Comparison of ENCODE assay signal across 13 cellular contexts in the genomic region with DNA sequence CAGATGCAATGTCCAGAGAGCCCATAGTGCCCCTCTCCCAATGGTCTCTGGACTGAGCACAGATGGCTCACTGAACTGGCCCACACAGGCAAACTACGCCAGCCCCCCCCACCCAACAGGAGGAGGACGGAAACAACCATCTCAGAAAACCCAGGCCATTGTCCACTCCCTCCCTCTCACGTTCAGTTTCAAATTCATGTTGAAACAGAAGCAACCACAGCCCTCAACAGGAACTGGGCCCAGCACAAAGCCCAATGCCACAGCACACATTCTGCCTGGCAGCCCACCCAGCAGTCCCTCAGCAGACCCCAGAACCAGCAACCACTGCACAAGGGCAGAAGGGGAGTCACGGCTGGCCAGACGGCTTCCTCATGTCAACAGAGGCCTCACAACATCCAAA. TPM values are rescaled to one million over a fixed set of nuclear protein-coding genes. Genes with fewer than 3 reads are reported as not detected.
A peak's percentile ranks its signal among the peaks of the same experiment; 100 is the strongest.
DNase-seq lines count a peak whose midpoint lies in the region; ATAC-seq and TF ChIP-seq lines count a peak whose summit lies in the region.
"Had no signal": no experiment of that assay in that cellular context is flagged by ENCODE, and none has a peak within 500 bp of the region (broad histone marks: within the 10 kb centered on the region; RNA-seq: fewer than 3 reads in every experiment).

No MANE protein-coding gene starts in this region.

- CTCF ChIA-PET in activated CD8-positive, alpha-beta T cell treated with anti-CD3 and anti-CD28 coated beads for 36 hours (lab: Charles Lee): no interaction called here

- peaks cover 100% of the 10 kb centered on the region for H3K4me1 Mint-ChIP-seq in stimulated activated naive CD8-positive, alpha-beta T cell treated with anti-CD3 and anti-CD28 coated beads, Interleukin-15, Interleukin-2, amounts not matched to agents 100 ng/mL and 50 ng/mL, for 24 hours (ENCODE audit: low read depth)
- peaks cover 91% of the 10 kb centered on the region for H3K4me1 Mint-ChIP-seq in activated CD8-positive, alpha-beta T cell treated with anti-CD3 and anti-CD28 coated beads for 36 hours (ENCODE audit: low read depth)
- peaks cover 99% of the 10 kb centered on the region in 2 donors for H3K4me1 Mint-ChIP-seq in immature natural killer cell

- H3K36me3 Mint-ChIP-seq in stimulated activated naive CD8-positive, alpha-beta T cell treated with anti-CD3 and anti-CD28 coated beads, Interleukin-15, Interleukin-2, amounts not matched to agents 100 ng/mL and 50 ng/mL, for 24 hours (ENCODE audit: low read depth): peaks cover 55% of the 10 kb centered on the region
- peaks cover 52% of the 10 kb centered on the region for H3K36me3 Mint-ChIP-seq in activated CD8-positive, alpha-beta T cell treated with anti-CD3 and anti-CD28 coated beads for 36 hours (ENCODE audit: low read depth)
- peaks cover 11 to 52% (median 42%) of the 10 kb centered on the region in 3 donors for H3K36me3 Mint-ChIP-seq in immature natural killer cell

- H3K27me3 Mint-ChIP-seq in stimulated activated naive CD8-positive, alpha-beta T cell treated with anti-CD3 and anti-CD28 coated beads, Interleukin-15, Interleukin-2, amounts not matched to agents 100 ng/mL and 50 ng/mL, for 24 hours: no peaks in the 10 kb centered on the region
- H3K27me3 Mint-ChIP-seq in activated CD8-positive, alpha-beta T cell treated with anti-CD3 and anti-CD28 coated beads for 36 hours: no peaks in the 10 kb centered on the region
- H3K27me3 Mint-ChIP-seq in immature natural killer cell (ENCODE audit: low read depth in 3 of 3): peaks cover 0 to 44% (median 12%) of the 10 kb centered on the region in 3 donors

- H3K4me3 Mint-ChIP-seq in stimulated activated naive CD8-positive, alpha-beta T cell treated with anti-CD3 and anti-CD28 coated beads, Interleukin-15, Interleukin-2, amounts not matched to agents 100 ng/mL and 50 ng/mL, for 24 hours: no peak overlapping the region
- H3K4me3 Mint-ChIP-seq in activated CD8-positive, alpha-beta T cell treated with anti-CD3 and anti-CD28 coated beads for 36 hours: no peak overlapping the region
- H3K4me3 Mint-ChIP-seq in immature natural killer cell: peak overlapping the region; percentile 77 to 93 (median 91)

- intact Hi-C loops in activated CD8-positive, alpha-beta T cell treated with anti-CD3 and anti-CD28 coated beads for 36 hours (cut with micrococcal nuclease): no loop called here

- peak overlapping the region; percentile 83 for H3K27ac Mint-ChIP-seq in stimulated activated naive CD8-positive, alpha-beta T cell treated with anti-CD3 and anti-CD28 coated beads, Interleukin-15, Interleukin-2, amounts not matched to agents 100 ng/mL and 50 ng/mL, for 24 hours
- peak overlapping the region; percentile 98 for H3K27ac Mint-ChIP-seq in activated CD8-positive, alpha-beta T cell treated with anti-CD3 and anti-CD28 coated beads for 36 hours
- peak overlapping the region; percentile 96 to 99 (median 98) for H3K27ac Mint-ChIP-seq in immature natural killer cell

- no peaks in the 10 kb centered on the region for H3K9me3 Mint-ChIP-seq in stimulated activated naive CD8-positive, alpha-beta T cell treated with anti-CD3 and anti-CD28 coated beads, Interleukin-15, Interleukin-2, amounts not matched to agents 100 ng/mL and 50 ng/mL, for 24 hours
- H3K9me3 Mint-ChIP-seq in activated CD8-positive, alpha-beta T cell treated with anti-CD3 and anti-CD28 coated beads for 36 hours: no peaks in the 10 kb centered on the region
- no peaks in the 10 kb centered on the region for H3K9me3 Mint-ChIP-seq in immature natural killer cell

- DNase-seq in stimulated activated naive CD8-positive, alpha-beta T cell treated with anti-CD3 and anti-CD28 coated beads, Interleukin-15, Interleukin-2, amounts not matched to agents 100 U/mL and 50 U/mL, for 24 hours: no peak
- no peak for DNase-seq in activated CD8-positive, alpha-beta T cell treated with anti-CD3 and anti-CD28 coated beads for 36 hours
- peak; percentile 55 to 56 (median 56) for DNase-seq in immature natural killer cell
- DNase-seq in DMS114 treated with DMSO at 0.1 percent for 48 hours (lab: John Stamatoyannopoulos, UW; ENCODE audit: unreplicated experiment): no peak
- no peak for DNase-seq in kidney glomerular epithelial cell (lab: John Stamatoyannopoulos, UW)
- DNase-seq: activated gamma-delta T cell, NCI-H1092, NCI-H2107, psoas muscle had no signal

- POLR2A ChIA-PET in activated CD8-positive, alpha-beta T cell treated with anti-CD3 and anti-CD28 coated beads for 36 hours (lab: Charles Lee): interaction anchor here (14.7 kb wide), 1 partner anchor 7 kb away, joined by 214 read pairs; no protein-coding TSS in a partner anchor

- ATAC-seq in stimulated activated naive CD8-positive, alpha-beta T cell treated with anti-CD3 and anti-CD28 coated beads, Interleukin-15, Interleukin-2, amounts not matched to agents 100 U/mL and 50 U/mL, for 24 hours: no peak
- no peak for ATAC-seq in activated CD8-positive, alpha-beta T cell treated with anti-CD3 and anti-CD28 coated beads for 36 hours
- ATAC-seq in GM21717 (IDR thresholded peaks at IDR 0.05; ENCODE audit: unreplicated experiment) (no peak), HG02884 (IDR thresholded peaks at IDR 0.05; ENCODE audit: unreplicated experiment) (no peak)
- ATAC-seq: K562, psoas muscle had no signal

- no peak for TF ChIP-seq CTCF in activated CD8-positive, alpha-beta T cell treated with anti-CD3 and anti-CD28 coated beads for 36 hours (IDR thresholded peaks at IDR 0.05)

RNA-seq across cellular contexts. Expression of a gene that starts 10.6 kb away (rescaled TPM):
- 10 to 100 TPM; 83.6 to 87.8 TPM for total RNA-seq in activated CD8-positive, alpha-beta T cell treated with anti-CD3 and anti-CD28 coated beads for 36 hours
- 10 to 100 TPM; 19.5 to 58.2 (median 21.2) TPM for polyA plus RNA-seq in immature natural killer cell

Comparison
In these comparisons a context has a peak if more than half of its experiments do, and no peak if none do; other contexts are left out.
1. H3K4me3 Mint-ChIP-seq: peak in immature natural killer cell (5 of 5); none in stimulated activated naive CD8-positive, alpha-beta T cell treated with anti-CD3 and anti-CD28 coated beads, Interleukin-15, Interleukin-2, amounts not matched to agents 100 ng/mL and 50 ng/mL, for 24 hours (single experiment) and activated CD8-positive, alpha-beta T cell treated with anti-CD3 and anti-CD28 coated beads for 36 hours (single experiment).
2. DNase-seq: peak in immature natural killer cell (3 of 3); none in stimulated activated naive CD8-positive, alpha-beta T cell treated with anti-CD3 and anti-CD28 coated beads, Interleukin-15, Interleukin-2, amounts not matched to agents 100 U/mL and 50 U/mL, for 24 hours (single experiment), activated CD8-positive, alpha-beta T cell treated with anti-CD3 and anti-CD28 coated beads for 36 hours (single experiment), DMS114 treated with DMSO at 0.1 percent for 48 hours (single experiment) and kidney glomerular epithelial cell (single experiment).
3. Peak in every context shown above with its lines, with median percentiles within 50 percentile points of each other: H3K27ac Mint-ChIP-seq.